Comparison of ENCODE assay signal across 8 cellular contexts in the genomic region with DNA sequence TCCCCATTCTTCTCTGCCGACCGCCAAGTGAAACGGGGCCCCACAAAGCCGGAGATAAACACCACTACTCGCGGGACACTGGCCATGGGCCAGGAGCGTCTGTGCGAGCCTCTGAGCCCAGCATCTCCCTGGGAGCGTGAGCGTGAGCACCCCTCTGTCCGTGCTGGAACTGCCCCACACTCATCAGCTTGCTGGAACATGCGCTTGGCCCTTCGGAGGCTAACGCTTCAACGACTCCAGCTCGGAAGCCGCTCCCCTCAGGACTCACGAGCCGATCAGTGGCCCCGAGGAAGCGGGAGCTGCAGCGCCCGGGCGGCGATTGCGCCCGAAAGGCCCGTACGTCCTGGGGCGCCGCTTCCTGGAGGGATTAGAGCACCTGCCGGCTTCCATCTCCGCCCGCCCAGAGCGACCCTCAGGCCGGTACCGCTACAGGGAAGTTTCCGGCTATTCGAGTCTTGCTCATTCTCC. TPM values are rescaled to one million over a fixed set of nuclear protein-coding genes. Genes with fewer than 3 reads are reported as not detected.
DNase-seq lines count a peak whose midpoint lies in the region; ATAC-seq and TF ChIP-seq lines count a peak whose summit lies in the region.

No MANE protein-coding gene starts in this region.

- DNase-seq in AG10803 (ENCODE audit: low read depth) (peak; percentile 9), HEK293T (ENCODE audit: extremely low spot score) (peak; percentile 32), left ventricle myocardium superior (peak; percentile 74), sciatic nerve (ENCODE audit: low spot score) (no peak), HT-29 (ENCODE audit: low spot score) (no peak), H4 (ENCODE audit: low spot score) (no peak)

- H3K27me3 Mint-ChIP-seq in activated naive CD8-positive, alpha-beta T cell, result peaks cover 17% of the 10 kb centered on the region

- intact Hi-C loops in left ventricle myocardium superior (cut with micrococcal nuclease) (loop anchor here (5.0 kb wide), 1 partner anchor 115 kb away; no protein-coding TSS in a partner anchor), sciatic nerve (cut with DNase I) (no loop called here)

- peak overlapping the region; percentile 64 for H3K4me3 Mint-ChIP-seq in activated naive CD8-positive, alpha-beta T cell

- no peaks in the 10 kb centered on the region for H3K36me3 Mint-ChIP-seq in activated naive CD8-positive, alpha-beta T cell

- ATAC-seq in left ventricle myocardium superior (peak; percentile 40), sciatic nerve (peak; percentile 14), HG02798 (IDR thresholded peaks at IDR 0.05; ENCODE audit: poor library complexity, unreplicated experiment) (no peak)

- H3K4me3 ChIP-seq in AG10803 (ENCODE audit: low read length), result peak overlapping the region; percentile 57

- no peak overlapping the region for H3K27ac Mint-ChIP-seq in activated naive CD8-positive, alpha-beta T cell

- H3K9me3 Mint-ChIP-seq in activated naive CD8-positive, alpha-beta T cell (ENCODE audit: low read depth), result no peaks in the 10 kb centered on the region

- CTCF ChIA-PET in HEK293T (lab: Yijun Ruan, JAX), result interaction anchor here (0.6 kb wide), 1 partner anchor 117 kb away, joined by 3 read pairs; no protein-coding TSS in a partner anchor

- POLR2A ChIA-PET in HEK293T (lab: Yijun Ruan, JAX), result no interaction called here

- H3K4me1 Mint-ChIP-seq in activated naive CD8-positive, alpha-beta T cell (ENCODE audit: low read depth), result peaks cover 16% of the 10 kb centered on the region

- TF ChIP-seq CTCF in AG10803 (conservative IDR thresholded peaks at IDR 0.05; ENCODE audit: low read length), result no peak

TF ChIP-seq in HEK293T, 16 proteins besides CTCF, POLR2A, EP300 and RAD21:
- TF ChIP-seq HDGF (IDR thresholded peaks at IDR 0.05; ENCODE audit: borderline replicate concordance) (no peak), FOXA1 (IDR thresholded peaks at IDR 0.05) (no peak), ARNT (IDR thresholded peaks at IDR 0.05) (no peak), LEF1 (IDR thresholded peaks at IDR 0.05; ENCODE audit: borderline replicate concordance) (no peak), SUZ12 (IDR thresholded peaks at IDR 0.05) (no peak), L3MBTL2 (conservative IDR thresholded peaks at IDR 0.05) (no peak; the same call in 1 of the 2 replicates), TARDBP (IDR thresholded peaks at IDR 0.05) (no peak), NFRKB (IDR thresholded peaks at IDR 0.05) (no peak), BHLHE40 (IDR thresholded peaks at IDR 0.05; ENCODE audit: borderline replicate concordance) (no peak), CTBP1 (IDR thresholded peaks at IDR 0.05; ENCODE audit: borderline replicate concordance) (no peak), FOXK2 (IDR thresholded peaks at IDR 0.05) (no peak), ELF4 (IDR thresholded peaks at IDR 0.05) (no peak), SP1 (IDR thresholded peaks at IDR 0.05) (no peak), ZNF384 (IDR thresholded peaks at IDR 0.05) (no peak), FOXM1 (IDR thresholded peaks at IDR 0.05; ENCODE audit: borderline replicate concordance) (no peak)
- TF ChIP-seq, protein P1, sequence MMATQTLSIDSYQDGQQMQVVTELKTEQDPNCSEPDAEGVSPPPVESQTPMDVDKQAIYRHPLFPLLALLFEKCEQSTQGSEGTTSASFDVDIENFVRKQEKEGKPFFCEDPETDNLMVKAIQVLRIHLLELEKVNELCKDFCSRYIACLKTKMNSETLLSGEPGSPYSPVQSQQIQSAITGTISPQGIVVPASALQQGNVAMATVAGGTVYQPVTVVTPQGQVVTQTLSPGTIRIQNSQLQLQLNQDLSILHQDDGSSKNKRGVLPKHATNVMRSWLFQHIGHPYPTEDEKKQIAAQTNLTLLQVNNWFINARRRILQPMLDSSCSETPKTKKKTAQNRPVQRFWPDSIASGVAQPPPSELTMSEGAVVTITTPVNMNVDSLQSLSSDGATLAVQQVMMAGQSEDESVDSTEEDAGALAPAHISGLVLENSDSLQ (IDR thresholded peaks at IDR 0.05), result no peak

RNA-seq across cellular contexts. Expression of a gene that starts 1.2 kb away (rescaled TPM):
- total RNA-seq in left ventricle myocardium superior, result 11.6 TPM
- total RNA-seq in sciatic nerve, result 1.2 TPM
- total RNA-seq in HT-29 (2014; rRNA removed; shearing (Covaris generic)), result not detected in 2 replicates
- total RNA-seq in H4 (2014; rRNA removed; shearing (Covaris generic)), result 0.31 and 0.64 TPM in 2 replicates

Comparison
In these comparisons a context has a peak if more than half of its experiments do, and no peak if none do; other contexts are left out.
1. DNase-seq: peak in AG10803 (single experiment), HEK293T (single experiment) and left ventricle myocardium superior (single experiment); none in sciatic nerve (single experiment), HT-29 (single experiment) and H4 (single experiment).